ENCODE assay signal across 14 cellular contexts in the genomic region with DNA sequence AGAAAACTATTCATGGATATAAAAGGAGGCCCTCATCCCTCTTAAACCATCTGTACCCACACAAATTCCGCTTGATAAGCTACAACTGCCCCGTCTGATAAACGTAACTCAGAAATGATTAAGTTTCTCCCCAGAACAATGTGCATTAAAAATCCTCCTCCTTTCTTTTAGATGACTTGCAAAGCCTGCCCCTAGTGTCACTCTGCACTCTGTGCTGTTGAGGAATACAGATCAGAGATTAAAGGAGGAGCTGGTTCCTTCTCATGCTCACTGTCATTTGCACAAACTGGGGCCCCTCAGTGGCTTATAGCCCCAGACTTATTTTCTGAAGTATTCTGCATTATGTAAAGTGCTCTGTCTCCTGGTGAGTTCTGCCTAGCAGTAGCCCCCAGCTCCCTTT. TPM values are rescaled to one million over a fixed set of nuclear protein-coding genes. Genes with fewer than 3 reads are reported as not detected.
A peak's percentile ranks its signal among the peaks of the same experiment; 100 is the strongest.
DNase-seq lines count a peak whose midpoint lies in the region; ATAC-seq and TF ChIP-seq lines count a peak whose summit lies in the region.
"Had no signal": no experiment of that assay in that cellular context is flagged by ENCODE, and none has a peak within 500 bp of the region (broad histone marks: within the 10 kb centered on the region; RNA-seq: fewer than 3 reads in every experiment).

No MANE protein-coding gene starts in this region.

- TF ChIP-seq POLR2A in gastrocnemius medialis (IDR thresholded peaks at IDR 0.05): no peak
- no peak for TF ChIP-seq POLR2A in spleen (IDR thresholded peaks at IDR 0.05)

- WGBS in spleen, 5 donors: 82 to 91% (median 87%) methylated on average over 3 of the region's 3 CpGs

- peaks cover 23% of the 10 kb centered on the region for H3K36me3 Mint-ChIP-seq in activated T-cell treated with anti-CD3 and anti-CD28 coated beads, Interleukin-2, amount 50 U/mL, for 4 hours (ENCODE audit: insufficient read depth)
- H3K36me3 Mint-ChIP-seq in T-helper 2 cell treated with Interferon-gamma antibody and Interleukin-4, amounts not matched to agents 5 μg/mL and 100 μg/mL, for 36 hours (ENCODE audit: low read depth): peaks cover 47% of the 10 kb centered on the region

- peak; percentile 26 to 32 for ATAC-seq in activated T-cell treated with anti-CD3 and anti-CD28 coated beads, Interleukin-2, amount 50 U/mL, for 4 hours
- ATAC-seq in gastrocnemius medialis (no peak), GM18907 (IDR thresholded peaks at IDR 0.05; ENCODE audit: unreplicated experiment) (no peak)
- ATAC-seq: stimulated activated naive B cell treated with anti-CD40 and anti-IgM and Interleukin-4, amounts not matched to agents 10 μg/mL and 1 μg/mL and 100 μg/mL, for 72 hours had no signal

- no peak for DNase-seq in activated T-cell treated with anti-CD3 and anti-CD28 coated beads, Interleukin-2, amount 50 U/mL, for 4 hours
- no peak for DNase-seq in activated T-cell treated with anti-CD3 and anti-CD28 coated beads for 4 hours
- peak; percentile 32 for DNase-seq in T-helper 2 cell treated with Interferon-gamma antibody and Interleukin-4, amounts not matched to agents 5 μg/mL and 100 μg/mL, for 36 hours (ENCODE audit: low spot score)
- peak; percentile 55 for DNase-seq in central memory CD4-positive, alpha-beta T cell
- no peak for DNase-seq in gastrocnemius medialis
- DNase-seq in A172 (ENCODE audit: low spot score): no peak
- no peak for DNase-seq in spleen
- DNase-seq: MM.1S; stimulated activated naive B cell treated with anti-CD40 and anti-IgM and Interleukin-4, amounts not matched to agents 10 μg/mL and 1 μg/mL and 100 μg/mL, for 72 hours had no signal

- TF ChIP-seq CTCF in gastrocnemius medialis (IDR thresholded peaks at IDR 0.05 in 4 of 5, conservative IDR thresholded peaks at IDR 0.05 in 1 of 5): no peak
- peak in 5 of 11 experiments; percentile 16 to 44 (median 30) for TF ChIP-seq CTCF in spleen (IDR thresholded peaks at IDR 0.05 in 8 of 11, conservative IDR thresholded peaks at IDR 0.05 in 3 of 11)

- peak overlapping the region; percentile 89 for H3K27ac Mint-ChIP-seq in T-helper 2 cell treated with Interferon-gamma antibody and Interleukin-4, amounts not matched to agents 5 μg/mL and 100 μg/mL, for 36 hours
- H3K27ac Mint-ChIP-seq: brain; stimulated activated naive B cell treated with anti-CD40 and anti-IgM and Interleukin-4, amounts not matched to agents 10 μg/mL and 1 μg/mL and 100 μg/mL, for 72 hours had no signal

- in situ Hi-C loops in gastrocnemius medialis (cut with MboI; ENCODE audit: low sequenced_read_pairs in 4 of 4): no loop called here

- H3K9me3 ChIP-seq in gastrocnemius medialis: no peaks in the 10 kb centered on the region
- no peaks in the 10 kb centered on the region for H3K9me3 ChIP-seq in spleen

- H3K27me3 Mint-ChIP-seq in activated T-cell treated with anti-CD3 and anti-CD28 coated beads, Interleukin-2, amount 50 U/mL, for 4 hours (ENCODE audit: low read depth): no peaks in the 10 kb centered on the region
- no peaks in the 10 kb centered on the region for H3K27me3 Mint-ChIP-seq in T-helper 2 cell treated with Interferon-gamma antibody and Interleukin-4, amounts not matched to agents 5 μg/mL and 100 μg/mL, for 36 hours (ENCODE audit: low read depth)
- H3K27me3 Mint-ChIP-seq: brain had no signal

- peaks cover 91% of the 10 kb centered on the region for H3K4me1 Mint-ChIP-seq in activated T-cell treated with anti-CD3 and anti-CD28 coated beads, Interleukin-2, amount 50 U/mL, for 4 hours (ENCODE audit: low read depth)
- H3K4me1 Mint-ChIP-seq in T-helper 2 cell treated with Interferon-gamma antibody and Interleukin-4, amounts not matched to agents 5 μg/mL and 100 μg/mL, for 36 hours (ENCODE audit: low read depth): peaks cover 80% of the 10 kb centered on the region

- H3K4me1 ChIP-seq in gastrocnemius medialis (peaks cover 29 to 30% of the 10 kb centered on the region in 2 donors), spleen (peaks cover 3 to 80% (median 30%) of the 10 kb centered on the region in 6 donors)

- peaks cover 3% of the 10 kb centered on the region for H3K9me3 Mint-ChIP-seq in activated T-cell treated with anti-CD3 and anti-CD28 coated beads, Interleukin-2, amount 50 U/mL, for 4 hours
- H3K9me3 Mint-ChIP-seq in T-helper 2 cell treated with Interferon-gamma antibody and Interleukin-4, amounts not matched to agents 5 μg/mL and 100 μg/mL, for 36 hours: no peaks in the 10 kb centered on the region
- H3K9me3 Mint-ChIP-seq: brain; stimulated activated naive B cell treated with anti-CD40 and anti-IgM and Interleukin-4, amounts not matched to agents 10 μg/mL and 1 μg/mL and 100 μg/mL, for 72 hours had no signal

- peaks cover 0 to 9% of the 10 kb centered on the region in 2 donors for H3K36me3 ChIP-seq in gastrocnemius medialis
- H3K36me3 ChIP-seq in spleen: peaks cover 0 to 59% (median 17%) of the 10 kb centered on the region in 6 donors

- intact Hi-C loops in gastrocnemius medialis (cut with DNase I; ENCODE audit: low total_unique reads) (loop anchor here (5.0 to 10.0 kb wide), 4 partner anchors 136 to 1291 kb away; partner anchors contain the start of gene COX10), spleen (cut with DNase I; ENCODE audit: low total_unique reads) (no loop called here)

- H3K27ac ChIP-seq in gastrocnemius medialis (peak overlapping the region; percentile 76 to 88 (median 84)), spleen (peak overlapping the region in 4 of 8 donors; percentile 19 to 79 (median 48))
- H3K27ac ChIP-seq: C4-2B, SK-N-MC had no signal

- H3K4me3 ChIP-seq in gastrocnemius medialis: no peak overlapping the region
- no peak overlapping the region for H3K4me3 ChIP-seq in spleen
- H3K4me3 ChIP-seq: SK-N-MC had no signal

- no peak overlapping the region for H3K4me3 Mint-ChIP-seq in activated T-cell treated with anti-CD3 and anti-CD28 coated beads, Interleukin-2, amount 50 U/mL, for 4 hours
- peak overlapping the region; percentile 61 for H3K4me3 Mint-ChIP-seq in T-helper 2 cell treated with Interferon-gamma antibody and Interleukin-4, amounts not matched to agents 5 μg/mL and 100 μg/mL, for 36 hours
- H3K4me3 Mint-ChIP-seq: brain; stimulated activated naive B cell treated with anti-CD40 and anti-IgM and Interleukin-4, amounts not matched to agents 10 μg/mL and 1 μg/mL and 100 μg/mL, for 72 hours had no signal

- no peaks in the 10 kb centered on the region for H3K27me3 ChIP-seq in gastrocnemius medialis
- no peaks in the 10 kb centered on the region for H3K27me3 ChIP-seq in spleen (replicated peaks in 1 of 7)

RNA-seq across cellular contexts. Expression of gene CDRT15, which starts 33.3 kb away (rescaled TPM):
- not detected for total RNA-seq in activated T-cell treated with anti-CD3 and anti-CD28 coated beads, Interleukin-2, amount 50 U/mL, for 4 hours
- not detected for total RNA-seq in gastrocnemius medialis
- not detected in 2 replicates for total RNA-seq in A172 (2014; rRNA removed; shearing (Covaris generic))
- not detected for total RNA-seq in spleen
- polyA plus RNA-seq in spleen: not detected
- total RNA-seq: pulmonary artery endothelial cell had no signal

Comparison
In these comparisons a context has a peak if more than half of its experiments do, and no peak if none do; other contexts are left out.
1. ATAC-seq: peak in activated T-cell treated with anti-CD3 and anti-CD28 coated beads, Interleukin-2, amount 50 U/mL, for 4 hours (2 of 2); none in gastrocnemius medialis (0 of 2) and GM18907 (single experiment).
2. DNase-seq: peak in T-helper 2 cell treated with Interferon-gamma antibody and Interleukin-4, amounts not matched to agents 5 μg/mL and 100 μg/mL, for 36 hours (single experiment) and central memory CD4-positive, alpha-beta T cell (single experiment); none in activated T-cell treated with anti-CD3 and anti-CD28 coated beads, Interleukin-2, amount 50 U/mL, for 4 hours (single experiment), activated T-cell treated with anti-CD3 and anti-CD28 coated beads for 4 hours (single experiment), gastrocnemius medialis (0 of 2), A172 (single experiment) and spleen (single experiment).